Comparison of ENCODE assay signal across 18 cellular contexts in genomic region chr2:238520359-238520886, GRCh38.
A peak's percentile ranks its signal among the peaks of the same experiment; 100 is the strongest.
DNase-seq lines count a peak whose midpoint lies in the region; ATAC-seq, FAIRE-seq and TF ChIP-seq lines count a peak whose summit lies in the region.
"Had no signal": no experiment of that assay in that cellular context is flagged by ENCODE, and none has a peak within 500 bp of the region (broad histone marks: within the 10 kb centered on the region; RNA-seq: fewer than 3 reads in every experiment).

No MANE protein-coding gene starts in this region.

- TF ChIP-seq POLR2A in IMR-90 (IDR thresholded peaks at IDR 0.05; ENCODE audit: low read depth, low read length): no peak
- no peak for TF ChIP-seq POLR2A in GM12878 (IDR thresholded peaks at IDR 0.05; ENCODE audit: low read depth, low read length)
- TF ChIP-seq POLR2A in spleen (IDR thresholded peaks at IDR 0.05): no peak

- CTCF ChIA-PET in IMR-90 (lab: Yijun Ruan, JAX): no interaction called here
- CTCF ChIA-PET in GM12878 (lab: Yijun Ruan, JAX): interaction anchor here (0.9 kb wide), 1 partner anchor 99 kb away, joined by 3 read pairs; no protein-coding TSS in a partner anchor

- H3K14ac ChIP-seq in IMR-90 (replicated peaks; ENCODE audit: low read depth, low read length): no peak overlapping the region
- H3K14ac ChIP-seq in mesenchymal stem cell (ENCODE audit: low read length in 2 of 2): no peak overlapping the region

- TF ChIP-seq CTCF in IMR-90 (conservative IDR thresholded peaks at IDR 0.05; ENCODE audit: low read depth, low read length): no peak
- TF ChIP-seq CTCF in GM12878 (IDR thresholded peaks at IDR 0.05 in 2 of 3, conservative IDR thresholded peaks at IDR 0.05 in 1 of 3; ENCODE audit: control insufficient read depth in 2 of 3, extremely low read depth in 1 of 3, insufficient read depth in 1 of 3, low read depth in 3 of 3, low read length in 3 of 3): no peak
- no peak for TF ChIP-seq CTCF in spleen (IDR thresholded peaks at IDR 0.05 in 8 of 11, conservative IDR thresholded peaks at IDR 0.05 in 3 of 11)
- TF ChIP-seq CTCF in GM20000 (IDR thresholded peaks at IDR 0.05; ENCODE audit: extremely low read depth, missing control alignments): no peak

- dilution Hi-C loops in IMR-90 (cut with HindIII; ENCODE audit: low sequenced_read_pairs, unreplicated experiment): no loop called here

- H4K8ac ChIP-seq in IMR-90 (ENCODE audit: low read depth in 2 of 2, low read length in 2 of 2) (no peak overlapping the region), mesenchymal stem cell (ENCODE audit: low read length) (no peak overlapping the region)

- no peak overlapping the region for H3K9ac ChIP-seq in IMR-90 (ENCODE audit: low read depth, low read length)
- no peak overlapping the region for H3K9ac ChIP-seq in GM12878 (ENCODE audit: control insufficient read depth, insufficient read depth, low read length)
- no peak overlapping the region for H3K9ac ChIP-seq in mesenchymal stem cell (ENCODE audit: low read length)

- SMC1A ChIA-PET in GM12878 (lab: Charles Lee; ENCODE audit: uncharacterized antibody, unreplicated experiment): no interaction called here

- no peak overlapping the region for H3K4ac ChIP-seq in IMR-90 (ENCODE audit: low read depth, low read length)
- no peak overlapping the region for H3K4ac ChIP-seq in mesenchymal stem cell (ENCODE audit: low read depth in 1 of 2, low read length in 2 of 2)

- H3K9me3 ChIP-seq in IMR-90 (ENCODE audit: control insufficient read depth, insufficient read depth, low read length) (peaks cover 11% of the 10 kb centered on the region), GM12878 (replicated peaks; ENCODE audit: control insufficient read depth, insufficient read depth, low read length) (no peaks in the 10 kb centered on the region; the same call in 1 of the 3 replicates), mesenchymal stem cell (ENCODE audit: control insufficient read depth, low read length) (peaks cover 16% of the 10 kb centered on the region), spleen (peaks cover 3 to 40% (median 36%) of the 10 kb centered on the region in 8 donors)

- H2AFZ ChIP-seq in IMR-90 (replicated peaks; ENCODE audit: low read length, poor library complexity) (no peak overlapping the region), GM12878 (ENCODE audit: control insufficient read depth, low read depth, low read length) (no peak overlapping the region), mesenchymal stem cell (ENCODE audit: low read depth, low read length) (no peak overlapping the region)
- H2AFZ ChIP-seq: GM23338 had no signal

- no peak for TF ChIP-seq EP300 in GM12878 (IDR thresholded peaks at IDR 0.05; ENCODE audit: borderline replicate concordance in 1 of 2, control insufficient read depth in 1 of 2, low read depth in 2 of 2, low read length in 2 of 2)

- POLR2A ChIA-PET in IMR-90 (lab: Charles Lee; ENCODE audit: unreplicated experiment): no interaction called here
- POLR2A ChIA-PET in GM12878 (lab: Charles Lee): no interaction called here

- no peak overlapping the region for H2BK120ac ChIP-seq in IMR-90 (ENCODE audit: low read depth, low read length)
- no peak overlapping the region for H2BK120ac ChIP-seq in mesenchymal stem cell (ENCODE audit: low read depth, low read length)

- ATAC-seq in IMR-90 (ENCODE audit: low read depth) (no peak), GM12878 (no peak), GM21576 (IDR thresholded peaks at IDR 0.05; ENCODE audit: unreplicated experiment) (no peak)
- ATAC-seq: GM23338 had no signal

- no TSS peak for BruUV-seq in IMR-90 (replicated peaks; lab: Mats Ljungman, UMichigan)
- no TSS peak for BruUV-seq in GM12878 (replicated peaks; lab: Mats Ljungman, UMichigan)

- H2BK20ac ChIP-seq in IMR-90 (ENCODE audit: low read depth, low read length): no peak overlapping the region

- in situ Hi-C loops in IMR-90 (cut with MboI; ENCODE audit: low sequenced_read_pairs) (no loop called here), GM12878 (cut with MboI) (no loop called here)

- H3K23ac ChIP-seq in IMR-90 (ENCODE audit: low read depth, low read length): no peak overlapping the region
- no peak overlapping the region for H3K23ac ChIP-seq in mesenchymal stem cell (ENCODE audit: low read length in 2 of 2)

- H3K36me3 ChIP-seq in IMR-90 (ENCODE audit: control insufficient read depth, insufficient read depth, low read length) (no peaks in the 10 kb centered on the region), GM12878 (ENCODE audit: control insufficient read depth in 2 of 2, insufficient read depth in 2 of 2, low read length in 1 of 2) (no peaks in the 10 kb centered on the region), mesenchymal stem cell (ENCODE audit: control insufficient read depth in 1 of 2, insufficient read depth in 2 of 2, low read depth in 1 of 2, low read length in 2 of 2) (no peaks in the 10 kb centered on the region), spleen (no peaks in the 10 kb centered on the region)
- H3K36me3 ChIP-seq: HAP-1 had no signal

- H2AK5ac ChIP-seq in IMR-90 (ENCODE audit: low read depth, low read length) (no peak overlapping the region), mesenchymal stem cell (ENCODE audit: low read length, severe bottlenecking) (no peak overlapping the region)

- H3K27ac ChIP-seq in IMR-90 (ENCODE audit: insufficient read depth, low read length) (no peak overlapping the region), GM12878 (ENCODE audit: control insufficient read depth, insufficient read depth) (no peak overlapping the region), mesenchymal stem cell (ENCODE audit: low read length, poor library complexity, severe bottlenecking) (no peak overlapping the region), spleen (no peak overlapping the region)

- H3K79me1 ChIP-seq in IMR-90 (ENCODE audit: low read depth in 1 of 2, low read length in 2 of 2) (no peaks in the 10 kb centered on the region), mesenchymal stem cell (replicated peaks; ENCODE audit: low read length, poor library complexity, severe bottlenecking) (no peaks in the 10 kb centered on the region)

- no peak overlapping the region for H2BK12ac ChIP-seq in mesenchymal stem cell (ENCODE audit: low read length in 2 of 2)

- no peak overlapping the region for H3K56ac ChIP-seq in IMR-90 (ENCODE audit: extremely low read depth, insufficient read depth, low read length)

- intact Hi-C loops in IMR-90 (cut with micrococcal nuclease): loop anchor here (10.0 kb wide), 1 partner anchor 164 kb away; no protein-coding TSS in a partner anchor
- intact Hi-C loops in GM12878 (cut with micrococcal nuclease; ENCODE audit: unreplicated experiment): no loop called here
- intact Hi-C loops in spleen (cut with DNase I; ENCODE audit: low total_unique reads): no loop called here

- 100% methylated on average over 1 of the region's 1 CpG; no CpG with 5 or more reads in 1 of the 2 experiments for WGBS in IMR-90 (ENCODE audit: extremely low coverage in 2 of 2, insufficient read length in 1 of 2), 2 experiments
- 29% methylated on average over 1 of the region's 1 CpG for WGBS in GM12878 (ENCODE audit: insufficient coverage, insufficient replicate concordance, low lambda C conversion rate, missing lambda C conversion rate)
- 85% methylated on average over 1 of the region's 1 CpG for WGBS in mesenchymal stem cell
- 91 to 100% (median 95%) methylated on average over 1 of the region's 1 CpG for WGBS in spleen, 5 donors

- H2BK15ac ChIP-seq in IMR-90 (ENCODE audit: low read depth, low read length) (no peak overlapping the region), mesenchymal stem cell (ENCODE audit: low read depth, poor library complexity, severe bottlenecking) (no peak overlapping the region)

- H3K18ac ChIP-seq in IMR-90 (ENCODE audit: low read depth, low read length) (no peak overlapping the region), mesenchymal stem cell (ENCODE audit: low read depth in 1 of 2, low read length in 2 of 2) (no peak overlapping the region)

- H3K4me1 ChIP-seq in IMR-90 (ENCODE audit: control insufficient read depth, insufficient read depth, low read length) (no peaks in the 10 kb centered on the region), GM12878 (ENCODE audit: control insufficient read depth, insufficient read depth, low read length) (no peaks in the 10 kb centered on the region), mesenchymal stem cell (ENCODE audit: control insufficient read depth, insufficient read depth, low read depth, low read length) (no peaks in the 10 kb centered on the region), spleen (no peaks in the 10 kb centered on the region)
- H3K4me1 ChIP-seq: HAP-1 had no signal

- H4K91ac ChIP-seq in IMR-90 (ENCODE audit: insufficient read depth, low read depth, low read length) (no peak overlapping the region), mesenchymal stem cell (ENCODE audit: low read length) (peak overlapping the region; percentile 18)

- DNase-seq in IMR-90: no peak
- DNase-seq in GM12878 (ENCODE audit: low read depth, low spot score): no peak
- DNase-seq in mesenchymal stem cell: no peak
- DNase-seq in spleen: peak; percentile 3
- DNase-seq in GM20000 (ENCODE audit: low spot score): no peak
- no peak for DNase-seq in activated T-cell treated with anti-CD3 and anti-CD28 coated beads, Interleukin-2, amount 50 U/mL, for 1 hour
- DNase-seq: C1 segment of cervical spinal cord; Calu3; CD4-positive, alpha-beta memory T cell; COR-L47; DMS53; DMS79 treated with DMSO at 0.1 percent for 48 hours; GF-D8 had no signal

- H3K4me3 ChIP-seq in IMR-90 (ENCODE audit: insufficient read depth, low read depth, low read length) (no peak overlapping the region), GM12878 (no peak overlapping the region), mesenchymal stem cell (ENCODE audit: insufficient read depth in 1 of 2, low read depth in 1 of 2, low read length in 2 of 2) (no peak overlapping the region), spleen (no peak overlapping the region)
- H3K4me3 ChIP-seq: GM23338, HAP-1 had no signal

- no peak overlapping the region for H3K4me2 ChIP-seq in IMR-90 (ENCODE audit: low read depth, low read length)
- H3K4me2 ChIP-seq in GM12878 (ENCODE audit: control insufficient read depth, insufficient read depth): no peak overlapping the region
- H3K4me2 ChIP-seq in mesenchymal stem cell (ENCODE audit: low read length, poor library complexity, severe bottlenecking): no peak overlapping the region
- H3K4me2 ChIP-seq: GM23338 had no signal

- H3K79me2 ChIP-seq in GM12878 (ENCODE audit: control insufficient read depth, insufficient read depth, low read length): no peaks in the 10 kb centered on the region

- no peak overlapping the region for H4K5ac ChIP-seq in IMR-90 (ENCODE audit: low read depth, low read length)

- RAD21 ChIA-PET in GM12878 (lab: Charles Lee; ENCODE audit: unreplicated experiment): no interaction called here

- no peak overlapping the region for H2AK9ac ChIP-seq in IMR-90 (replicated peaks; ENCODE audit: low read depth, low read length, poor library complexity)

- H3K9me1 ChIP-seq in IMR-90 (ENCODE audit: insufficient read depth, low read length): no peaks in the 10 kb centered on the region

- FAIRE-seq in GM12878 (lab: Jason Lieb, UNC): peak; percentile 84
- FAIRE-seq: GM12892, H54 had no signal

- H2BK5ac ChIP-seq in IMR-90 (ENCODE audit: low read depth, low read length, poor library complexity, severe bottlenecking) (peak overlapping the region; percentile 56), mesenchymal stem cell (ENCODE audit: low read depth, low read length, poor library complexity, severe bottlenecking) (no peak overlapping the region)

- peaks cover 2% of the 10 kb centered on the region; the same call in 1 of the 2 replicates for H3K27me3 ChIP-seq in IMR-90 (ENCODE audit: control insufficient read depth, insufficient read depth, low read length)
- peaks cover 0 to 8% of the 10 kb centered on the region in 2 experiments; a peak in 1 of 4 replicates for H3K27me3 ChIP-seq in GM12878 (replicated peaks in 1 of 2; ENCODE audit: control insufficient read depth in 2 of 2, insufficient read depth in 2 of 2, low read length in 1 of 2)
- no peaks in the 10 kb centered on the region for H3K27me3 ChIP-seq in mesenchymal stem cell (ENCODE audit: control insufficient read depth in 1 of 2, insufficient read depth in 1 of 2, low read length in 2 of 2)
- H3K27me3 ChIP-seq in spleen (replicated peaks in 1 of 7): peaks cover 0 to 31% (median 0%) of the 10 kb centered on the region in 7 donors

- H4K20me1 ChIP-seq in IMR-90 (ENCODE audit: insufficient read depth, low read length) (no peaks in the 10 kb centered on the region; the same call in 1 of the 2 replicates), GM12878 (ENCODE audit: control insufficient read depth, insufficient read depth) (no peaks in the 10 kb centered on the region)

- no peak for TF ChIP-seq RAD21 in IMR-90 (IDR thresholded peaks at IDR 0.05; ENCODE audit: low read length)
- TF ChIP-seq RAD21 in GM12878 (IDR thresholded peaks at IDR 0.05; ENCODE audit: insufficient read depth, low read depth, low read length): no peak
